ENCODE assay signal across 1 cellular context in the genomic region with DNA sequence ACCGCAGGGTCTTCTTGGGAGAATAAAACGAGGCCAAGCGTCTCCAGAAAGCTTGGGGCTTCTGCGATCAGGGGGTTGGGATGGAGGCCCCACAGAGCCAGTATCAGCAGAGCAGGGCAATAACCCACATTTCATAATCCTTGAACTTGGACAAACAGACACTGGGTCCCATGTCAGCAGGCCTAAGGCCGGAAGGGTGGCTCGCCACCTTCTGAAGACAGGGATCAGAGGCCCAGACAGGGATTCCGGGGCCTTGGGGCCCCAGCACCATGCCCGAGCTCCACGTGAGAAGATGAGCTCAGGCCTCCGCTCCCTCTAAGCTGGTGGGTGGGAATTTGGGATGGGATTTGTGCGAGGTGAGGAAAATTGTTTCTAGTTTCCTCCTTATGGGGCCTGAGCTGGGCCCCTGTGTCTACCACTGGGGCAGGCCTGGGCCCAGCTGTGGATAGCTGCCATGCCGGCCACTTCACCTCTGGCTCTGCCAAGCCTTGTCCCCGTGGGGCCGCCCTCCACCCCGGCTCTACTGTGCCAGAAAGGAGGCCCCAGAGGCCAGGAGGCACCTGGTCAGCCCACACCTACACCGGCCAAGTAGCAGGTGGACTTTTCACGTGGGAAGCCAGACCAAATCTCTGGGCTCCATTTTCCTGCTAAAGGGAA.
TF ChIP-seq lines count a peak whose summit lies in the region.

No MANE protein-coding gene starts in this region.

TF ChIP-seq in liver, 16 proteins besides CTCF, POLR2A, EP300 and RAD21 (continued from another document):
- TF ChIP-seq RXRA (IDR thresholded peaks at IDR 0.05), result peak; percentile 75 to 79
- TF ChIP-seq JUND (IDR thresholded peaks at IDR 0.05), result no peak
